In genomic region chr19:19342086-19343015, GRCh38 we compare ENCODE assay signal across 8 cellular contexts. TPM values are rescaled to one million over a fixed set of nuclear protein-coding genes. Genes with fewer than 3 reads are reported as not detected.
DNase-seq lines count a peak whose midpoint lies in the region; ATAC-seq, FAIRE-seq and TF ChIP-seq lines count a peak whose summit lies in the region.

No MANE protein-coding gene starts in this region.

- ATAC-seq in GM21526 (IDR thresholded peaks at IDR 0.05; ENCODE audit: low FRiP score, unreplicated experiment) = no peak

- H3K9me3 ChIP-seq in A673 (ENCODE audit: low read depth, low read length, poor library complexity, severe bottlenecking) = no peaks in the 10 kb centered on the region
- H3K9me3 ChIP-seq in tibial nerve = no peaks in the 10 kb centered on the region

- H3K27me3 ChIP-seq in A673 (replicated peaks; ENCODE audit: insufficient read depth, low read depth, low read length, poor library complexity) = no peaks in the 10 kb centered on the region
- H3K27me3 ChIP-seq in tibial nerve = no peaks in the 10 kb centered on the region

- H3K36me3 ChIP-seq in A673 (ENCODE audit: insufficient read depth, low read length, poor library complexity, severe bottlenecking) = peaks cover 56% of the 10 kb centered on the region
- peaks cover 0 to 100% (median 46%) of the 10 kb centered on the region in 3 donors for H3K36me3 ChIP-seq in tibial nerve

- 0 out of 2 replicates have a peak, but pooled peaks have one; percentile 31 for TF ChIP-seq POLR2A in GM12892 (IDR thresholded peaks at IDR 0.05; ENCODE audit: low read depth, low read length)
- TF ChIP-seq POLR2A in tibial nerve (IDR thresholded peaks at IDR 0.05) = no peak

- CTCF ChIA-PET in A673 (lab: Charles Lee) = interaction anchor here (0.7 to 1.7 kb wide), 6 partner anchors 18 to 207 kb away, joined by 3 to 5 read pairs (median 3); no protein-coding TSS in a partner anchor

- DNase-seq in A673 (ENCODE audit: low spot score) (peak; percentile 35), GM12892 (ENCODE audit: insufficient read length) (peak; percentile 83), NCI-H510A (lab: John Stamatoyannopoulos, UW) (peak; percentile 63), astrocyte of the spinal cord (ENCODE audit: low read depth, low spot score) (peak; percentile 50), iris pigment epithelial cell (ENCODE audit: low read depth) (peak; percentile 54), tibial nerve (ENCODE audit: low spot score in 2 of 2) (no peak)
- no peak for DNase-seq in activated CD8-positive, alpha-beta memory T cell treated with anti-CD3 and anti-CD28 coated beads, Interleukin-2, amount 50 U/mL, for 4 hours

- H3K4me1 ChIP-seq in A673 (ENCODE audit: insufficient read depth, low read length, poor library complexity, severe bottlenecking) = no peaks in the 10 kb centered on the region
- no peaks in the 10 kb centered on the region for H3K4me1 ChIP-seq in tibial nerve

- intact Hi-C loops in A673 (cut with micrococcal nuclease; ENCODE audit: unreplicated experiment) = no loop called here

- H3K27ac ChIP-seq in A673 (ENCODE audit: low read depth, low read length, poor library complexity, severe bottlenecking) (no peak overlapping the region), tibial nerve (no peak overlapping the region)

- 50 to 61% methylated on average over 16 to 23 of the region's 28 CpGs for whole genome bisulfite sequencing in tibial nerve, 2 donors

- in situ Hi-C loops in astrocyte of the spinal cord (cut with HindIII; ENCODE audit: low sequenced_read_pairs) = no loop called here

- TF ChIP-seq CTCF in A673 (conservative IDR thresholded peaks at IDR 0.05; ENCODE audit: low read depth, low read length) (peak; percentile 73), astrocyte of the spinal cord (IDR thresholded peaks at IDR 0.05; ENCODE audit: low read depth, low read length) (peak; percentile 94), tibial nerve (IDR thresholded peaks at IDR 0.05) (peak; percentile 60 to 73 (median 66))

- H3K4me3 ChIP-seq in A673 (ENCODE audit: low read depth, low read length, poor library complexity, severe bottlenecking) (no peak overlapping the region), astrocyte of the spinal cord (ENCODE audit: low read depth, low read length) (no peak overlapping the region), tibial nerve (no peak overlapping the region)

- no TSS peak for BruUV-seq in A673 (replicated peaks; lab: Mats Ljungman, UMichigan)

- TF ChIP-seq EP300 in tibial nerve (IDR thresholded peaks at IDR 0.05) = no peak

- POLR2A ChIA-PET in A673 (lab: Charles Lee; ENCODE audit: low non-redundant PET) = no interaction called here

- peak; percentile 79 for FAIRE-seq in GM12892 (lab: Jason Lieb, UNC)

RNA-seq across cellular contexts. Expression of gene MAU2, which starts 21.7 kb away (rescaled TPM):
- 66.7 and 72.6 TPM in 2 replicates for total RNA-seq in A673 (2021)
- polyA plus RNA-seq in GM12892 (2012; ENCODE audit: missing spikeins) = 19.7 TPM
- total RNA-seq in tibial nerve = 100 to 1,000 TPM in 2 of 4 donors, 10 to 100 TPM in 2; 56.8 to 108 (median 97.8) TPM

RNA-seq across cellular contexts. Expression of gene SUGP1, which starts 22.0 kb away (rescaled TPM):
- 73.8 and 86.1 TPM in 2 replicates for total RNA-seq in A673 (2021)
- polyA plus RNA-seq in GM12892 (2012; ENCODE audit: missing spikeins) = 21.5 TPM
- total RNA-seq in tibial nerve = 10 to 100 TPM; 21.6 to 36.0 (median 27.5) TPM

Comparison
In these comparisons a context has a peak if more than half of its experiments do, and no peak if none do; other contexts are left out.
1. DNase-seq: peak in A673 (single experiment), GM12892 (single experiment), NCI-H510A (single experiment), astrocyte of the spinal cord (single experiment) and iris pigment epithelial cell (single experiment); none in tibial nerve (0 of 2) and activated CD8-positive, alpha-beta memory T cell treated with anti-CD3 and anti-CD28 coated beads, Interleukin-2, amount 50 U/mL, for 4 hours (single experiment).
2. Peak in every context shown above with its lines, with median percentiles within 50 percentile points of each other: CTCF ChIP-seq.